24 cellular contexts compared by ENCODE assay signal in genomic region chr9:135051316-135052038, GRCh38. TPM values are rescaled to one million over a fixed set of nuclear protein-coding genes. Genes with fewer than 3 reads are reported as not detected.
"Had no signal": no experiment of that assay in that cellular context is flagged by ENCODE, and none has a peak within 500 bp of the region (broad histone marks: within the 10 kb centered on the region; RNA-seq: fewer than 3 reads in every experiment).

No MANE protein-coding gene starts in this region.

- H3K27ac Mint-ChIP-seq: activated CD4-positive, alpha-beta memory T cell treated with anti-CD3 and anti-CD28 coated beads for 36 hours; activated CD4-positive, alpha-beta T cell treated with anti-CD3 and anti-CD28 coated beads, Interleukin-2, amount 10 ng/mL, durations not matched to agents 24 days and 14 days; activated naive CD4-positive, alpha-beta T cell treated with anti-CD3 and anti-CD28 coated beads, Interleukin-2, amount 50 U/mL, for 72 hours; nephron progenitor cell; type B pancreatic cell had no signal

- H3K27ac ChIP-seq: gastrocnemius medialis, left lung, neutrophil, pancreas, psoas muscle, thoracic aorta, vagina had no signal

- H3K9me3 ChIP-seq: gastrocnemius medialis, left lung, neutrophil, pancreas, psoas muscle, thoracic aorta, vagina had no signal

- H3K36me3 Mint-ChIP-seq: activated CD4-positive, alpha-beta memory T cell treated with anti-CD3 and anti-CD28 coated beads for 36 hours; activated naive CD4-positive, alpha-beta T cell treated with anti-CD3 and anti-CD28 coated beads, Interleukin-2, amount 50 U/mL, for 72 hours; type B pancreatic cell had no signal

- ATAC-seq: activated naive CD4-positive, alpha-beta T cell treated with anti-CD3 and anti-CD28 coated beads, Interleukin-2, amount 50 U/mL, for 72 hours; gastrocnemius medialis; left lung; pancreas; psoas muscle had no signal

- H3K27me3 ChIP-seq: pancreas, vagina had no signal

- H3K4me1 ChIP-seq: gastrocnemius medialis, left lung, pancreas, psoas muscle, vagina had no signal

- H3K4me3 ChIP-seq: gastrocnemius medialis, left lung, lung, pancreas, psoas muscle, thoracic aorta, vagina had no signal

- H3K36me3 ChIP-seq: gastrocnemius medialis, left lung, neutrophil, pancreas, thoracic aorta, vagina had no signal

- H3K9me3 Mint-ChIP-seq: activated CD4-positive, alpha-beta memory T cell treated with anti-CD3 and anti-CD28 coated beads for 36 hours; activated CD4-positive, alpha-beta T cell treated with anti-CD3 and anti-CD28 coated beads, Interleukin-2, amount 10 ng/mL, durations not matched to agents 24 days and 14 days; activated naive CD4-positive, alpha-beta T cell treated with anti-CD3 and anti-CD28 coated beads, Interleukin-2, amount 50 U/mL, for 72 hours; type B pancreatic cell had no signal

- DNase-seq: activated CD4-positive, alpha-beta memory T cell treated with anti-CD3 and anti-CD28 coated beads for 36 hours; activated CD4-positive, alpha-beta T cell treated with anti-CD3 and anti-CD28 coated beads, Interleukin-2, amount 10 ng/mL, durations not matched to agents 24 days and 14 days; activated CD4-positive, CD25-positive, alpha-beta regulatory T cell treated with anti-CD3 and anti-CD28 coated beads, Interleukin-2, amount 50 U/mL, for 72 hours; activated naive CD4-positive, alpha-beta T cell; activated T-cell treated with anti-CD3 and anti-CD28 coated beads, Interleukin-2, amount 50 U/mL, for 48 hours; anterior cingulate cortex; effector memory CD4-positive, alpha-beta T cell; erythroblast; gastrocnemius medialis; hippocampal formation; nephron progenitor cell; psoas muscle; stimulated activated CD4-positive, alpha-beta T cell treated with anti-CD3 and anti-CD28 coated beads, Interleukin-15, amount 100 ng/mL, for 24 hours; stimulated activated CD4-positive, alpha-beta T cell treated with anti-CD3 and anti-CD28 coated beads, Interleukin-2, amount 100 ng/mL, for 24 hours; stimulated activated naive CD4-positive, alpha-beta T cell; T-helper 2 cell had no signal

- H3K4me3 Mint-ChIP-seq: activated CD4-positive, alpha-beta memory T cell treated with anti-CD3 and anti-CD28 coated beads for 36 hours; activated CD4-positive, alpha-beta T cell treated with anti-CD3 and anti-CD28 coated beads, Interleukin-2, amount 10 ng/mL, durations not matched to agents 24 days and 14 days; nephron progenitor cell; type B pancreatic cell had no signal

RNA-seq across cellular contexts. Expression of gene OLFM1, which starts 36.0 kb away (rescaled TPM):
- total RNA-seq: activated CD4-positive, alpha-beta memory T cell treated with anti-CD3 and anti-CD28 coated beads for 36 hours; activated naive CD4-positive, alpha-beta T cell treated with anti-CD3 and anti-CD28 coated beads, Interleukin-2, amount 50 U/mL, for 72 hours had no signal
